ENCODE assay signal across 24 cellular contexts in genomic region chr1:112322983-112323678, GRCh38.
"Had no signal": no experiment of that assay in that cellular context is flagged by ENCODE, and none has a peak within 500 bp of the region (broad histone marks: within the 10 kb centered on the region; RNA-seq: fewer than 3 reads in every experiment).

No MANE protein-coding gene starts in this region.

- H3K4me2 ChIP-seq: hepatocyte had no signal

- H3K4me1 ChIP-seq: colonic mucosa, right lobe of liver, uterus had no signal

- H3K9me3 ChIP-seq: colonic mucosa, right lobe of liver, thoracic aorta, uterus had no signal

- H3K79me2 ChIP-seq: hepatocyte had no signal

- H3K36me3 ChIP-seq: colonic mucosa, right lobe of liver, thoracic aorta, uterus had no signal

- H3K27me3 ChIP-seq: colonic mucosa, dorsolateral prefrontal cortex, hepatocyte, right lobe of liver, uterus had no signal

- H3K27ac ChIP-seq: colonic mucosa, dorsolateral prefrontal cortex, hepatocyte, right lobe of liver, skin epidermis, thoracic aorta, uterus, VCaP had no signal

- H2AFZ ChIP-seq: hepatocyte had no signal

- H3K4me3 ChIP-seq: colonic mucosa, dorsolateral prefrontal cortex, hepatocyte, right lobe of liver, skin epidermis, thoracic aorta, uterus had no signal

- FAIRE-seq: bronchial epithelial cell, frontal cortex had no signal

- DNase-seq: activated CD4-positive, alpha-beta T cell treated with anti-CD3 and anti-CD28 coated beads for 4 hours; activated CD4-positive, alpha-beta T cell treated with anti-CD3 and anti-CD28 coated beads, Interleukin-2, amount 50 U/mL, for 4 hours; activated naive CD4-positive, alpha-beta T cell; activated T-cell treated with anti-CD3 and anti-CD28 coated beads for 4 hours; activated T-cell treated with anti-CD3 and anti-CD28 coated beads, Interleukin-2, amount 50 U/mL, for 72 hours; anterior cingulate cortex; colonic mucosa; effector memory CD4-positive, alpha-beta T cell; islet precursor cell; mammary epithelial cell; naive thymus-derived CD8-positive, alpha-beta T cell; right lobe of liver; stimulated activated CD4-positive, alpha-beta T cell treated with anti-CD3 and anti-CD28 coated beads, Interleukin-12 subunit alpha, Interleukin-12 subunit beta, amount 100 ng/mL, for 4 hours; stimulated activated CD4-positive, alpha-beta T cell treated with anti-CD3 and anti-CD28 coated beads, Interleukin-4, amount 100 ng/mL, for 24 hours; T-helper 17 cell; T1000; uterus had no signal
